9 cellular contexts compared by ENCODE assay signal in the genomic region with DNA sequence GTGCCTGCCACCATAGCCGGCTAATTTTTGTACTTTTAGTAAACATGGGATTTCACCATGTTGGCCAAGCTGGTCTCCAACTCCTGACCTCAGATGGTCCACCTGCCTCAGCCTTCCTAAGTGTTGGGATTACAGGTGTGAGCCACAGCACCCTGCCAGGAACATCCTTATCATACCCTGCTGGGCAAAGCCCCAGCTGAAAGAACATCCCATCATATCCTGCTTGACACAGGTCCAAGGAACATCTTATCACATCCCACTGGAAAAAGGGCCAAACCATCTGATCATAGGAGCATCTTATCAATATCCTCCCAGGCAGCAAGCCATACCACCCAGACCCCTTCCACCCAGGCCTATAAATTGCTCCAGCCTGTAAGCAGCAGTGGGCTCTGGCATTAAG.
"Had no signal": no experiment of that assay in that cellular context is flagged by ENCODE, and none has a peak within 500 bp of the region (broad histone marks: within the 10 kb centered on the region; RNA-seq: fewer than 3 reads in every experiment).

No MANE protein-coding gene starts in this region.

- H3K9me3 ChIP-seq: HAP-1 had no signal

- H3K4me3 ChIP-seq: GM23248, GM23338, HAP-1 had no signal

- H3K27ac ChIP-seq: GM23248 had no signal

- H3K36me3 ChIP-seq: HAP-1 had no signal

- H3K4me1 ChIP-seq: HAP-1 had no signal

- ATAC-seq: GM23338, HCT116 had no signal

- DNase-seq: GM23248, GOT3, H7, H9, HCEC 1CT, HFFc6 had no signal
